Comparison of ENCODE assay signal across 29 cellular contexts in genomic region chr3:126512026-126512425, GRCh38. TPM values are rescaled to one million over a fixed set of nuclear protein-coding genes. Genes with fewer than 3 reads are reported as not detected.
DNase-seq lines count a peak whose midpoint lies in the region; ATAC-seq and TF ChIP-seq lines count a peak whose summit lies in the region.
"Had no signal": no experiment of that assay in that cellular context is flagged by ENCODE, and none has a peak within 500 bp of the region (broad histone marks: within the 10 kb centered on the region; RNA-seq: fewer than 3 reads in every experiment).

No MANE protein-coding gene starts in this region.

- H3K4me1 ChIP-seq in RWPE2 (ENCODE audit: insufficient read depth, poor library complexity, severe bottlenecking) (peaks cover 6% of the 10 kb centered on the region), heart right ventricle (peaks cover 0 to 11% (median 0%) of the 10 kb centered on the region in 9 donors), psoas muscle (peaks cover 5% of the 10 kb centered on the region)
- H3K4me1 ChIP-seq: tibial artery had no signal

- 66 to 73% methylated on average over 7 of the region's 7 CpGs for WGBS in heart right ventricle, 2 donors
- WGBS in psoas muscle, 3 donors: 47 to 57% (median 56%) methylated on average over 7 of the region's 7 CpGs

- TF ChIP-seq CTCF in CD14-positive monocyte (IDR thresholded peaks at IDR 0.05) (no peak), RWPE2 (IDR thresholded peaks at IDR 0.05; ENCODE audit: poor library complexity, severe bottlenecking) (no peak), heart right ventricle (IDR thresholded peaks at IDR 0.05) (no peak), psoas muscle (IDR thresholded peaks at IDR 0.05) (no peak)

- peak overlapping the region in 1 of 7 donors; percentile 9 for H3K27ac Mint-ChIP-seq in CD14-positive monocyte
- H3K27ac Mint-ChIP-seq: activated T-cell treated with anti-CD3 and anti-CD28 coated beads, Interleukin-2, amount 50 U/mL, for 24 hours; effector memory CD8-positive, alpha-beta T cell; naive B cell; T-helper 2 cell treated with Interferon-gamma antibody and Interleukin-4, amounts not matched to agents 5 μg/mL and 100 μg/mL, for 36 hours had no signal

- intact Hi-C loops in CD14-positive monocyte (cut with micrococcal nuclease): no loop called here
- intact Hi-C loops in heart right ventricle (cut with DNase I): no loop called here
- intact Hi-C loops in psoas muscle (cut with DNase I): no loop called here

- DNase-seq in CD14-positive monocyte (ENCODE audit: low spot score) (peak; percentile 13), RWPE2 (ENCODE audit: low spot score) (peak; percentile 25), heart right ventricle (no peak), psoas muscle (peak; percentile 5 to 43)
- no peak for DNase-seq in activated naive CD4-positive, alpha-beta T cell treated with Interleukin-2 at 50 U/mL for 16 hours
- DNase-seq in activated CD8-positive, alpha-beta memory T cell treated with anti-CD3 and anti-CD28 coated beads, Interleukin-2, amount 50 U/mL, for 48 hours: no peak
- DNase-seq: activated naive CD4-positive, alpha-beta T cell; activated T-cell treated with anti-CD3 and anti-CD28 coated beads, Interleukin-2, amount 50 U/mL, for 24 hours; COR-L47; cortex of kidney; DMS79 treated with DMSO at 0.1 percent for 48 hours; effector memory CD8-positive, alpha-beta T cell; erythroblast; naive B cell; NCI-H1417 treated with DMSO at 0.1 percent for 48 hours; NCI-H2081; NCI-H345; NCI-H748 treated with DMSO at 0.1 percent for 48 hours; tibial artery had no signal

- no peaks in the 10 kb centered on the region for H3K9me3 Mint-ChIP-seq in CD14-positive monocyte
- H3K9me3 Mint-ChIP-seq: activated T-cell treated with anti-CD3 and anti-CD28 coated beads, Interleukin-2, amount 50 U/mL, for 24 hours; effector memory CD8-positive, alpha-beta T cell; naive B cell; T-helper 2 cell treated with Interferon-gamma antibody and Interleukin-4, amounts not matched to agents 5 μg/mL and 100 μg/mL, for 36 hours had no signal

- H3K27me3 ChIP-seq in RWPE2 (ENCODE audit: insufficient read depth, poor library complexity, severe bottlenecking): no peaks in the 10 kb centered on the region
- H3K27me3 ChIP-seq in heart right ventricle: peaks cover 0 to 2% (median 0%) of the 10 kb centered on the region in 7 donors
- no peaks in the 10 kb centered on the region for H3K27me3 ChIP-seq in psoas muscle (ENCODE audit: insufficient read depth in 3 of 3, low read length in 2 of 3)
- H3K27me3 ChIP-seq: BLaER1 treated with 17β-estradiol and CSF1 and Interleukin-3, amounts not matched to agents 10 nM and 100 nM had no signal

- H3K27me3 Mint-ChIP-seq in CD14-positive monocyte (ENCODE audit: low read depth in 3 of 3): peaks cover 0 to 2% (median 0%) of the 10 kb centered on the region in 3 donors
- H3K27me3 Mint-ChIP-seq: activated T-cell treated with anti-CD3 and anti-CD28 coated beads, Interleukin-2, amount 50 U/mL, for 24 hours had no signal

- ATAC-seq in RWPE2 (ENCODE audit: low read depth): no peak
- peak in 5 of 8 donors; percentile 15 to 62 (median 31) for ATAC-seq in heart right ventricle
- peak in 3 of 4 donors; percentile 37 to 52 (median 48) for ATAC-seq in psoas muscle
- ATAC-seq in GM18909 (IDR thresholded peaks at IDR 0.05; ENCODE audit: poor library complexity, unreplicated experiment): no peak
- ATAC-seq: effector memory CD8-positive, alpha-beta T cell had no signal

- no peaks in the 10 kb centered on the region for H3K9me3 ChIP-seq in RWPE2 (ENCODE audit: severe bottlenecking)
- H3K9me3 ChIP-seq in heart right ventricle: no peaks in the 10 kb centered on the region
- no peaks in the 10 kb centered on the region for H3K9me3 ChIP-seq in psoas muscle
- H3K9me3 ChIP-seq: BLaER1 treated with 17β-estradiol and CSF1 and Interleukin-3, amounts not matched to agents 10 nM and 100 nM; tibial artery had no signal

- H3K4me1 Mint-ChIP-seq in CD14-positive monocyte: no peaks in the 10 kb centered on the region
- H3K4me1 Mint-ChIP-seq: naive B cell had no signal

- no peaks in the 10 kb centered on the region for H3K36me3 Mint-ChIP-seq in CD14-positive monocyte
- H3K36me3 Mint-ChIP-seq: naive B cell had no signal

- H3K4me3 ChIP-seq in RWPE2 (ENCODE audit: severe bottlenecking): no peak overlapping the region
- no peak overlapping the region for H3K4me3 ChIP-seq in heart right ventricle
- H3K4me3 ChIP-seq in psoas muscle: no peak overlapping the region
- H3K4me3 ChIP-seq: BLaER1 treated with 17β-estradiol and CSF1 and Interleukin-3, amounts not matched to agents 10 nM and 100 nM; smooth muscle cell; tibial artery had no signal

- H3K4me3 Mint-ChIP-seq in CD14-positive monocyte: no peak overlapping the region
- H3K4me3 Mint-ChIP-seq: activated T-cell treated with anti-CD3 and anti-CD28 coated beads, Interleukin-2, amount 50 U/mL, for 24 hours; effector memory CD8-positive, alpha-beta T cell; naive B cell; T-helper 2 cell treated with Interferon-gamma antibody and Interleukin-4, amounts not matched to agents 5 μg/mL and 100 μg/mL, for 36 hours had no signal

- H3K36me3 ChIP-seq in RWPE2 (ENCODE audit: low read depth): no peaks in the 10 kb centered on the region
- no peaks in the 10 kb centered on the region for H3K36me3 ChIP-seq in heart right ventricle
- no peaks in the 10 kb centered on the region for H3K36me3 ChIP-seq in psoas muscle (ENCODE audit: insufficient read depth in 1 of 2, low read depth in 1 of 2)
- H3K36me3 ChIP-seq: BLaER1 treated with 17β-estradiol and CSF1 and Interleukin-3, amounts not matched to agents 10 nM and 100 nM; tibial artery had no signal

- H3K27ac ChIP-seq in RWPE2 (ENCODE audit: poor library complexity, severe bottlenecking) (no peak overlapping the region), heart right ventricle (no peak overlapping the region), psoas muscle (no peak overlapping the region)
- H3K27ac ChIP-seq: BLaER1 treated with 17β-estradiol and CSF1 and Interleukin-3, amounts not matched to agents 10 nM and 100 nM; HL-60; tibial artery had no signal

RNA-seq across cellular contexts. Expression of gene UROC1, which starts 5.5 kb away (rescaled TPM):
- not detected for polyA plus RNA-seq in CD14-positive monocyte
- total RNA-seq in heart right ventricle: not detected
- polyA plus RNA-seq in heart right ventricle: under 1 TPM in 1 of 2 donors, not detected in 1; 0.01 TPM
- under 1 TPM in 2 of 4 donors, not detected in 2; 0.08 to 0.13 TPM for total RNA-seq in psoas muscle
- under 1 TPM in 1 of 3 donors, not detected in 2; 0.03 TPM for polyA plus RNA-seq in psoas muscle
- total RNA-seq: activated CD8-positive, alpha-beta memory T cell treated with anti-CD3 and anti-CD28 coated beads for 36 hours; bronchial epithelial cell; fibroblast of villous mesenchyme; pulmonary artery endothelial cell; smooth muscle cell had no signal
- polyA plus RNA-seq: AG04450, smooth muscle cell had no signal

RNA-seq across cellular contexts. Expression of gene CHST13, which starts 11.9 kb away (rescaled TPM):
- polyA plus RNA-seq in CD14-positive monocyte: 10 to 100 TPM; 39.2 to 41.8 TPM
- total RNA-seq in heart right ventricle: 1 to 10 TPM in 1 of 10 donors, under 1 TPM in 9; 0.15 to 1.2 (median 0.53) TPM
- polyA plus RNA-seq in heart right ventricle: under 1 TPM; 0.12 to 0.15 TPM
- under 1 TPM in 1 of 4 donors, not detected in 3; 0.20 TPM for total RNA-seq in psoas muscle
- under 1 TPM in 1 of 3 donors, not detected in 2; 0.07 TPM for polyA plus RNA-seq in psoas muscle
- total RNA-seq: activated CD8-positive, alpha-beta memory T cell treated with anti-CD3 and anti-CD28 coated beads for 36 hours; bronchial epithelial cell; fibroblast of villous mesenchyme; pulmonary artery endothelial cell; smooth muscle cell had no signal
- polyA plus RNA-seq: AG04450, smooth muscle cell had no signal

RNA-seq across cellular contexts. Expression of gene ZXDC, which starts 36.3 kb away (rescaled TPM):
- 1 to 10 TPM; 6.3 to 9.7 TPM for polyA plus RNA-seq in CD14-positive monocyte
- 10 to 100 TPM; 15.2 to 25.4 (median 19.7) TPM for total RNA-seq in heart right ventricle
- 10 to 100 TPM in 1 of 2 donors, 1 to 10 TPM in 1; 6.6 to 14.3 TPM for polyA plus RNA-seq in heart right ventricle
- 10 to 100 TPM; 30.3 to 39.5 (median 35.9) TPM for total RNA-seq in psoas muscle
- 10 to 100 TPM; 10.6 to 20.8 (median 16.8) TPM for polyA plus RNA-seq in psoas muscle

RNA-seq across cellular contexts. Expression of gene C3orf22, which starts 46.7 kb away (rescaled TPM):
- polyA plus RNA-seq in CD14-positive monocyte (not detected), heart right ventricle (not detected), psoas muscle (not detected)
- total RNA-seq in heart right ventricle (under 1 TPM in 1 of 10 donors, not detected in 9; 0.26 TPM), psoas muscle (under 1 TPM in 1 of 4 donors, not detected in 3; 0.12 TPM)
- total RNA-seq: activated CD8-positive, alpha-beta memory T cell treated with anti-CD3 and anti-CD28 coated beads for 36 hours; bronchial epithelial cell; fibroblast of villous mesenchyme; pulmonary artery endothelial cell; smooth muscle cell had no signal
- polyA plus RNA-seq: AG04450, smooth muscle cell had no signal

Comparison
In these comparisons a context has a peak if more than half of its experiments do, and no peak if none do; other contexts are left out.
1. DNase-seq: peak in CD14-positive monocyte (single experiment), RWPE2 (single experiment) and psoas muscle (2 of 2); none in heart right ventricle (0 of 2), activated naive CD4-positive, alpha-beta T cell treated with Interleukin-2 at 50 U/mL for 16 hours (single experiment) and activated CD8-positive, alpha-beta memory T cell treated with anti-CD3 and anti-CD28 coated beads, Interleukin-2, amount 50 U/mL, for 48 hours (single experiment).
2. ATAC-seq: peak in heart right ventricle (5 of 8) and psoas muscle (3 of 4); none in RWPE2 (single experiment) and GM18909 (single experiment).
3. RNA of gene CHST13, which starts 11.9 kb away (polyA plus RNA-seq): 39.2 to 41.8 TPM in CD14-positive monocyte; 0.12 to 0.15 TPM in heart right ventricle and 0.07 TPM in psoas muscle; every median in the first group is over 10 times any median in the second.